ENCODE assay signal across 30 cellular contexts in the genomic region with DNA sequence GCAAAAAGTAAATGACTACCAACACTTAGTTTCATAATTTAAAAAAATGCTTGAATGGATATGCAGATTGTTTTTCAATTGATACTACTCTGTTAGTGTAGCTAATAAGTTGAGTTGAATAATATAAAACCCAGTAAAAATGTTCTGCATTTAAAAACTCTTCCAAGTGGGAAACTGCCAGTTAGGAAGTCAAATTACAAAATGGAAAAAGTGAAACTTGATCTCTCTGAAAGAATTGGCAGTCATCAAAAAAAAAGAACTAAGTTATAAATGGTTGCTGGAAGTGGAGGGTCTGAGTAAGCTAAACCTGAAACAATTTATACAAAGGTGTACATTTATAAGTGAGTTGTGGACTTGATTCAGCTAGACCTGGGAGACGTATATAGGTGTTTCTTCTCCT. TPM values are rescaled to one million over a fixed set of nuclear protein-coding genes. Genes with fewer than 3 reads are reported as not detected.
"Had no signal": no experiment of that assay in that cellular context is flagged by ENCODE, and none has a peak within 500 bp of the region (broad histone marks: within the 10 kb centered on the region; RNA-seq: fewer than 3 reads in every experiment).

No MANE protein-coding gene starts in this region.

- H3K4me3 ChIP-seq: breast epithelium, dorsolateral prefrontal cortex, pancreas, prostate gland, suprapubic skin, tibial nerve had no signal

- H3K27ac ChIP-seq: breast epithelium, dorsolateral prefrontal cortex, pancreas, prostate gland, suprapubic skin, tibial nerve, VCaP had no signal

- H3K27me3 Mint-ChIP-seq: central memory CD8-positive, alpha-beta T cell; stimulated activated naive B cell treated with anti-CD40 and anti-IgM and Interleukin-4, amounts not matched to agents 10 μg/mL and 1 μg/mL and 100 μg/mL, for 72 hours had no signal

- H3K27ac Mint-ChIP-seq: activated naive CD4-positive, alpha-beta T cell treated with anti-CD3 and anti-CD28 coated beads for 36 hours; activated naive CD8-positive, alpha-beta T cell treated with anti-CD3 and anti-CD28 coated beads for 36 hours; activated T-helper 1 cell treated with anti-CD3 and anti-CD28 coated beads, Interleukin-12 subunit alpha, Interleukin-12 subunit beta, Interleukin-2, Interleukin-4 antibody, amounts not matched to agents 30 ng/mL and 10 ng/mL and 1 ng/mL, durations not matched to agents 14 hours and 24 hours and 36 hours; naive B cell; stimulated activated naive B cell treated with anti-CD40 and anti-IgM and Interleukin-4, amounts not matched to agents 10 μg/mL and 1 μg/mL and 100 μg/mL, for 72 hours had no signal

- H3K9me3 ChIP-seq: breast epithelium, pancreas, prostate gland, suprapubic skin, tibial nerve had no signal

- DNase-seq: activated CD4-positive, alpha-beta T cell treated with anti-CD3 and anti-CD28 coated beads for 48 hours; activated CD4-positive, alpha-beta T cell treated with anti-CD3 and anti-CD28 coated beads, Interleukin-2, amount 50 U/mL, for 48 hours; activated CD8-positive, alpha-beta memory T cell treated with anti-CD3 and anti-CD28 coated beads for 24 hours; activated effector memory CD4-positive, alpha-beta T cell treated with anti-CD3 and anti-CD28 coated beads, Interleukin-2, amount 50 U/mL, for 16 hours; activated naive CD4-positive, alpha-beta T cell treated with anti-CD3 and anti-CD28 coated beads for 36 hours; activated naive CD8-positive, alpha-beta T cell treated with anti-CD3 and anti-CD28 coated beads for 36 hours; dorsolateral prefrontal cortex; effector memory CD4-positive, alpha-beta T cell; erythroblast; hippocampal formation; naive B cell; nucleus accumbens; pancreas; stimulated activated CD4-positive, alpha-beta T cell treated with anti-CD3 and anti-CD28 coated beads, Interleukin-15, amount 100 ng/mL, for 24 hours; stimulated activated CD4-positive, alpha-beta T cell treated with anti-CD3 and anti-CD28 coated beads, Interleukin-2, amount 100 ng/mL, for 24 hours; stimulated activated naive B cell treated with anti-CD40 and anti-IgM and Interleukin-4, amounts not matched to agents 10 μg/mL and 1 μg/mL and 100 μg/mL, for 72 hours had no signal

- H3K36me3 Mint-ChIP-seq: activated naive CD8-positive, alpha-beta T cell treated with anti-CD3 and anti-CD28 coated beads for 36 hours; naive B cell; stimulated activated naive B cell treated with anti-CD40 and anti-IgM and Interleukin-4, amounts not matched to agents 10 μg/mL and 1 μg/mL and 100 μg/mL, for 72 hours had no signal

- H3K36me3 ChIP-seq: breast epithelium, pancreas, prostate gland had no signal

- FAIRE-seq: astrocyte, colon, frontal cortex, pancreas, TTC549 had no signal

- H3K9me3 Mint-ChIP-seq: activated naive CD4-positive, alpha-beta T cell treated with anti-CD3 and anti-CD28 coated beads for 36 hours; activated naive CD8-positive, alpha-beta T cell treated with anti-CD3 and anti-CD28 coated beads for 36 hours; activated T-helper 1 cell treated with anti-CD3 and anti-CD28 coated beads, Interleukin-12 subunit alpha, Interleukin-12 subunit beta, Interleukin-2, Interleukin-4 antibody, amounts not matched to agents 30 ng/mL and 10 ng/mL and 1 ng/mL, durations not matched to agents 14 hours and 24 hours and 36 hours; neural crest cell; stimulated activated naive B cell treated with anti-CD40 and anti-IgM and Interleukin-4, amounts not matched to agents 10 μg/mL and 1 μg/mL and 100 μg/mL, for 72 hours had no signal

- H3K27me3 ChIP-seq: breast epithelium, pancreas, suprapubic skin, tibial nerve had no signal

- H3K4me1 ChIP-seq: breast epithelium, pancreas, prostate gland, suprapubic skin, tibial nerve had no signal

- H3K4me1 Mint-ChIP-seq: activated naive CD8-positive, alpha-beta T cell treated with anti-CD3 and anti-CD28 coated beads for 36 hours; central memory CD8-positive, alpha-beta T cell; naive B cell; neural crest cell; stimulated activated naive B cell treated with anti-CD40 and anti-IgM and Interleukin-4, amounts not matched to agents 10 μg/mL and 1 μg/mL and 100 μg/mL, for 72 hours had no signal

- H3K4me3 Mint-ChIP-seq: activated naive CD4-positive, alpha-beta T cell treated with anti-CD3 and anti-CD28 coated beads for 36 hours; activated naive CD8-positive, alpha-beta T cell treated with anti-CD3 and anti-CD28 coated beads for 36 hours; activated T-helper 1 cell treated with anti-CD3 and anti-CD28 coated beads, Interleukin-12 subunit alpha, Interleukin-12 subunit beta, Interleukin-2, Interleukin-4 antibody, amounts not matched to agents 30 ng/mL and 10 ng/mL and 1 ng/mL, durations not matched to agents 14 hours and 24 hours and 36 hours; central memory CD8-positive, alpha-beta T cell; mesothelial cell of epicardium; naive B cell; neural crest cell; stimulated activated naive B cell treated with anti-CD40 and anti-IgM and Interleukin-4, amounts not matched to agents 10 μg/mL and 1 μg/mL and 100 μg/mL, for 72 hours had no signal

- ATAC-seq: activated CD4-positive, CD25-positive, alpha-beta regulatory T cell treated with anti-CD3 and anti-CD28 coated beads, Interleukin-2, amount 50 U/mL, for 24 hours; pancreas; stimulated activated naive B cell treated with anti-CD40 and anti-IgM and Interleukin-4, amounts not matched to agents 10 μg/mL and 1 μg/mL and 100 μg/mL, for 72 hours had no signal

RNA-seq across cellular contexts. Expression of a gene that starts 52.4 kb away (rescaled TPM):
- total RNA-seq: activated naive CD4-positive, alpha-beta T cell treated with anti-CD3 and anti-CD28 coated beads for 36 hours; activated naive CD8-positive, alpha-beta T cell treated with anti-CD3 and anti-CD28 coated beads for 36 hours had no signal
